ENCODE assay signal across 15 cellular contexts in the genomic region with DNA sequence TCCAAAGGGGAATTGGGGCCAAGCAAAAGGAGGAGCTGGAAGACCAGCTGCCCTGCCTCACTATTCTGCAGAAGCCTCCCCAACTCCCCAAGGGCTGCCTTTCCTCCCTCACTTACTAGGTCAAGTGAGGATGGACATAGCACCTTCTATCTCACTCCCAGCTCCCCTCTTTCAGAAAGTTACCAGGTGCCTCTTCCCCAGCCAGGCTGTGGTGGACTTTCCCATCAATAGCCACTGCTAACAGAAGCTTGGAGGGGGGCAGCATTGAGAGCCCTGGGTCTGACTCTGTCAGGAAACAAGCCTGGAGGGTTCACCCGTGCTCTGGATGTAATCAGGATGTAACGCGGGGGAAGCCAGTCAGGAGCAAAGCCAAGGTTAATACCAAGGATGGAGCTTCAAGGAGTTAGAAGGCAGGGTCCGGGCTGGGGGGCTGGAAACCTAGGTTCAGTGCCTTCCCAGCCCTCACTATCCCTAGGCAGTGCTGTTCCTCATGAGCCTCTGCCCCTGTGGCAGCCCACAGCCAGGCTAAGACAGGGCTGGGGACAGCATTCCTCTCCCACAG.
DNase-seq lines count a peak whose midpoint lies in the region; ATAC-seq and TF ChIP-seq lines count a peak whose summit lies in the region.
"Had no signal": no experiment of that assay in that cellular context is flagged by ENCODE, and none has a peak within 500 bp of the region (broad histone marks: within the 10 kb centered on the region; RNA-seq: fewer than 3 reads in every experiment).

No MANE protein-coding gene starts in this region.

- H3K9ac ChIP-seq in endodermal cell (ENCODE audit: extremely low read depth, low read length, poor library complexity, severe bottlenecking): no peak overlapping the region
- H3K9ac ChIP-seq: BLaER1 had no signal

- no peaks in the 10 kb centered on the region for H3K27me3 ChIP-seq in endodermal cell (ENCODE audit: control insufficient read depth, insufficient read depth, low read length, poor library complexity, severe bottlenecking)
- H3K27me3 ChIP-seq: BLaER1 had no signal

- H3K4me1 ChIP-seq in endodermal cell (ENCODE audit: control insufficient read depth, insufficient read depth, low read length): no peaks in the 10 kb centered on the region
- H3K4me1 ChIP-seq: Caco-2 had no signal

- H3K9me3 ChIP-seq in endodermal cell (ENCODE audit: control insufficient read depth, low read length): no peaks in the 10 kb centered on the region
- H3K9me3 ChIP-seq: BLaER1, Caco-2 had no signal

- TF ChIP-seq CTCF in endodermal cell (conservative IDR thresholded peaks at IDR 0.05) (no peak), osteocyte (IDR thresholded peaks at IDR 0.05) (no peak), GM20000 (IDR thresholded peaks at IDR 0.05; ENCODE audit: extremely low read depth, missing control alignments) (no peak)

- H3K4me3 Mint-ChIP-seq in activated CD8-positive, alpha-beta memory T cell treated with anti-CD3 and anti-CD28 coated beads, Interleukin-2, amount 10 ng/mL, durations not matched to agents 7 days and 5 days: no peak overlapping the region
- no peak overlapping the region for H3K4me3 Mint-ChIP-seq in endodermal cell
- no peak overlapping the region for H3K4me3 Mint-ChIP-seq in osteocyte (ENCODE audit: unreplicated experiment)
- H3K4me3 Mint-ChIP-seq: CD8-positive, alpha-beta memory T cell had no signal

- 74 to 91% methylated on average over 3 to 4 of the region's 4 CpGs for WGBS in endodermal cell (ENCODE audit: insufficient coverage in 1 of 2, insufficient read length in 1 of 2), 2 experiments

- H3K4me3 ChIP-seq in endodermal cell (ENCODE audit: low read length): no peak overlapping the region
- H3K4me3 ChIP-seq: BLaER1 had no signal

- H3K27ac ChIP-seq in endodermal cell (ENCODE audit: low read depth, low read length): no peak overlapping the region
- H3K27ac ChIP-seq: BLaER1 had no signal

- no peaks in the 10 kb centered on the region for H3K27me3 Mint-ChIP-seq in activated CD8-positive, alpha-beta memory T cell treated with anti-CD3 and anti-CD28 coated beads, Interleukin-2, amount 10 ng/mL, durations not matched to agents 7 days and 5 days
- H3K27me3 Mint-ChIP-seq in endodermal cell (ENCODE audit: insufficient read depth) (no peaks in the 10 kb centered on the region), osteocyte (ENCODE audit: unreplicated experiment) (no peaks in the 10 kb centered on the region)

- CTCF ChIA-PET in activated CD8-positive, alpha-beta memory T cell treated with anti-CD3 and anti-CD28 coated beads, Interleukin-2, amount 10 ng/mL, durations not matched to agents 7 days and 5 days (lab: Charles Lee): interaction anchor here (1.3 kb wide), 1 partner anchor 130 kb away, joined by 3 read pairs; no protein-coding TSS in a partner anchor

- DNase-seq in activated CD8-positive, alpha-beta memory T cell treated with anti-CD3 and anti-CD28 coated beads, Interleukin-2, amount 10 ng/mL, durations not matched to agents 7 days and 5 days: peak; percentile 9
- no peak for DNase-seq in activated CD8-positive, alpha-beta memory T cell treated with anti-CD3 and anti-CD28 coated beads for 24 hours
- DNase-seq in endodermal cell (peak; percentile 46), osteocyte (ENCODE audit: extremely low spot score, unreplicated experiment) (peak; percentile 65), GM20000 (ENCODE audit: low spot score) (no peak), hepatic stellate cell (ENCODE audit: low spot score) (no peak)
- DNase-seq: 8988T; AML-193; Caco-2; CD8-positive, alpha-beta memory T cell; DND-41; GF-D8; H7 had no signal

- no peaks in the 10 kb centered on the region for H3K9me3 Mint-ChIP-seq in activated CD8-positive, alpha-beta memory T cell treated with anti-CD3 and anti-CD28 coated beads, Interleukin-2, amount 10 ng/mL, durations not matched to agents 7 days and 5 days (ENCODE audit: low read depth)
- no peaks in the 10 kb centered on the region for H3K9me3 Mint-ChIP-seq in endodermal cell
- no peaks in the 10 kb centered on the region for H3K9me3 Mint-ChIP-seq in osteocyte (ENCODE audit: unreplicated experiment)
- H3K9me3 Mint-ChIP-seq: CD8-positive, alpha-beta memory T cell had no signal

- no peaks in the 10 kb centered on the region for H3K36me3 Mint-ChIP-seq in activated CD8-positive, alpha-beta memory T cell treated with anti-CD3 and anti-CD28 coated beads, Interleukin-2, amount 10 ng/mL, durations not matched to agents 7 days and 5 days
- H3K36me3 Mint-ChIP-seq in endodermal cell (ENCODE audit: low read depth): no peaks in the 10 kb centered on the region
- no peaks in the 10 kb centered on the region for H3K36me3 Mint-ChIP-seq in osteocyte (ENCODE audit: unreplicated experiment)
- H3K36me3 Mint-ChIP-seq: CD8-positive, alpha-beta memory T cell had no signal

- no peak for ATAC-seq in activated CD8-positive, alpha-beta memory T cell treated with anti-CD3 and anti-CD28 coated beads, Interleukin-2, amount 10 ng/mL, durations not matched to agents 7 days and 5 days
- ATAC-seq in HG03457 (IDR thresholded peaks at IDR 0.05; ENCODE audit: unreplicated experiment): no peak

- peaks cover 2% of the 10 kb centered on the region for H3K4me1 Mint-ChIP-seq in activated CD8-positive, alpha-beta memory T cell treated with anti-CD3 and anti-CD28 coated beads, Interleukin-2, amount 10 ng/mL, durations not matched to agents 7 days and 5 days
- no peaks in the 10 kb centered on the region for H3K4me1 Mint-ChIP-seq in endodermal cell
- peaks cover 11% of the 10 kb centered on the region for H3K4me1 Mint-ChIP-seq in osteocyte (ENCODE audit: unreplicated experiment)

- no peaks in the 10 kb centered on the region for H3K36me3 ChIP-seq in endodermal cell (ENCODE audit: control insufficient read depth, insufficient read depth, low read length)
- H3K36me3 ChIP-seq: BLaER1 had no signal

- no peak overlapping the region for H3K27ac Mint-ChIP-seq in activated CD8-positive, alpha-beta memory T cell treated with anti-CD3 and anti-CD28 coated beads, Interleukin-2, amount 10 ng/mL, durations not matched to agents 7 days and 5 days
- H3K27ac Mint-ChIP-seq in endodermal cell (no peak overlapping the region), osteocyte (ENCODE audit: unreplicated experiment) (no peak overlapping the region)
- H3K27ac Mint-ChIP-seq: CD8-positive, alpha-beta memory T cell had no signal

Comparison
In these comparisons a context has a peak if more than half of its experiments do, and no peak if none do; other contexts are left out.
1. DNase-seq: peak in activated CD8-positive, alpha-beta memory T cell treated with anti-CD3 and anti-CD28 coated beads, Interleukin-2, amount 10 ng/mL, durations not matched to agents 7 days and 5 days (single experiment), endodermal cell (single experiment) and osteocyte (single experiment); none in activated CD8-positive, alpha-beta memory T cell treated with anti-CD3 and anti-CD28 coated beads for 24 hours (single experiment), GM20000 (single experiment) and hepatic stellate cell (single experiment).